ENCODE assay signal across 25 cellular contexts in genomic region chr10:60998932-60999331, GRCh38. TPM values are rescaled to one million over a fixed set of nuclear protein-coding genes. Genes with fewer than 3 reads are reported as not detected.
DNase-seq lines count a peak whose midpoint lies in the region; FAIRE-seq and TF ChIP-seq lines count a peak whose summit lies in the region.
"Had no signal": no experiment of that assay in that cellular context is flagged by ENCODE, and none has a peak within 500 bp of the region (broad histone marks: within the 10 kb centered on the region; RNA-seq: fewer than 3 reads in every experiment).

No MANE protein-coding gene starts in this region.

- H3K27me3 Mint-ChIP-seq in nephron (ENCODE audit: low read depth), result peaks cover 22% of the 10 kb centered on the region
- H3K27me3 Mint-ChIP-seq in Caco-2 (ENCODE audit: insufficient read depth, unreplicated experiment), result peaks cover 4% of the 10 kb centered on the region

- H3K27me3 ChIP-seq in keratinocyte (ENCODE audit: control insufficient read depth, extremely low read depth, insufficient read depth, low read length), result no peaks in the 10 kb centered on the region
- no peaks in the 10 kb centered on the region for H3K27me3 ChIP-seq in Caco-2 (replicated peaks; ENCODE audit: control insufficient read depth, insufficient read depth, low read length)

- H3K27ac ChIP-seq in keratinocyte (ENCODE audit: control insufficient read depth, insufficient read depth, low read length) (no peak overlapping the region), substantia nigra (ENCODE audit: low read depth, low read length, poor library complexity, severe bottlenecking) (peak overlapping the region; percentile 41)
- H3K27ac ChIP-seq: PC-9 had no signal

- no peaks in the 10 kb centered on the region for H4K20me1 ChIP-seq in keratinocyte (ENCODE audit: control insufficient read depth, extremely low read depth, insufficient read depth, low read length)

- intact Hi-C loops in Caco-2 (cut with micrococcal nuclease; ENCODE audit: unreplicated experiment), result no loop called here

- H3K4me2 ChIP-seq in keratinocyte (ENCODE audit: control insufficient read depth, extremely low read depth, insufficient read depth, low read depth, low read length), result no peak overlapping the region
- H3K4me2 ChIP-seq: PC-9 had no signal

- DNase-seq in RPMI8226 (peak; percentile 6), keratinocyte (ENCODE audit: low read depth, low spot score) (no peak), substantia nigra (lab: John Stamatoyannopoulos, UW) (no peak), Caco-2 (no peak), epidermal melanocyte (ENCODE audit: insufficient read length, low spot score) (no peak), NCI-H1694 treated with DMSO at 0.1 percent for 48 hours (lab: John Stamatoyannopoulos, UW) (no peak)
- DNase-seq: 8988T; ACHN; BE2C; Calu3; CD8-positive, alpha-beta memory T cell; DND-41; Karpas-422; NCI-H1092; NCI-H1417 treated with DMSO at 0.1 percent for 48 hours; NCI-H187; NCI-H2107; NCI-H446; NCI-H526; NCI-H82; PC-9; SHP77 had no signal

- POLR2A ChIA-PET in Caco-2 (lab: Charles Lee), result no interaction called here

- no peaks in the 10 kb centered on the region for H3K36me3 Mint-ChIP-seq in nephron (ENCODE audit: low read depth)
- no peaks in the 10 kb centered on the region for H3K36me3 Mint-ChIP-seq in Caco-2 (ENCODE audit: insufficient read depth, unreplicated experiment)
- H3K36me3 Mint-ChIP-seq: CD14-positive monocyte; CD8-positive, alpha-beta memory T cell had no signal

- H3K36me3 ChIP-seq in keratinocyte (ENCODE audit: control insufficient read depth in 2 of 2, extremely low read depth in 1 of 2, insufficient read depth in 2 of 2, low read length in 2 of 2) (no peaks in the 10 kb centered on the region), Caco-2 (ENCODE audit: control insufficient read depth, insufficient read depth, low read length) (no peaks in the 10 kb centered on the region)
- H3K36me3 ChIP-seq: BE2C had no signal

- no peak overlapping the region for H3K4me3 ChIP-seq in keratinocyte (ENCODE audit: control insufficient read depth in 2 of 3, extremely low read depth in 1 of 3, insufficient read depth in 2 of 3, low read depth in 1 of 3, low read length in 3 of 3)
- no peak overlapping the region for H3K4me3 ChIP-seq in Caco-2 (ENCODE audit: low read depth, low read length)
- H3K4me3 ChIP-seq: PC-9 had no signal

- BruUV-seq in Caco-2 (replicated peaks; lab: Mats Ljungman, UMichigan), result no TSS peak

- TF ChIP-seq CTCF in keratinocyte (optimal IDR thresholded peaks at IDR 0.05 in 1 of 3, IDR thresholded peaks at IDR 0.05 in 1 of 3, conservative IDR thresholded peaks at IDR 0.05 in 1 of 3; ENCODE audit: extremely low read depth in 1 of 3, insufficient read depth in 2 of 3, low read length in 3 of 3), result no peak
- TF ChIP-seq CTCF in nephron (IDR thresholded peaks at IDR 0.05; ENCODE audit: unreplicated experiment in 3 of 3), result no peak
- TF ChIP-seq CTCF in Caco-2 (IDR thresholded peaks at IDR 0.05; ENCODE audit: insufficient read depth in 1 of 2, low read depth in 1 of 2, low read length in 1 of 2, severe bottlenecking in 1 of 2, unreplicated experiment in 1 of 2), result no peak

- H2AFZ ChIP-seq in keratinocyte (ENCODE audit: control insufficient read depth, low read length), result peak overlapping the region; percentile 0
- H2AFZ ChIP-seq: PC-9 had no signal

- CTCF ChIA-PET in Caco-2 (lab: Charles Lee), result interaction anchor here (0.5 kb wide), 1 partner anchor 142 kb away, joined by 9 read pairs; no protein-coding TSS in a partner anchor

- no peak overlapping the region for H3K9ac ChIP-seq in keratinocyte (ENCODE audit: control insufficient read depth, extremely low read depth, insufficient read depth, low read length)

- H3K9me1 ChIP-seq in keratinocyte (ENCODE audit: control insufficient read depth, extremely low read depth, insufficient read depth, low read length), result no peaks in the 10 kb centered on the region

- H3K4me3 Mint-ChIP-seq in nephron, result peak overlapping the region; percentile 29 to 91 (median 56)
- H3K4me3 Mint-ChIP-seq in Caco-2 (ENCODE audit: unreplicated experiment), result no peak overlapping the region
- H3K4me3 Mint-ChIP-seq: CD14-positive monocyte; CD8-positive, alpha-beta memory T cell had no signal

- H3K9me3 ChIP-seq in keratinocyte (ENCODE audit: control insufficient read depth, low read depth, low read length), result no peaks in the 10 kb centered on the region
- H3K9me3 ChIP-seq in Caco-2, result no peaks in the 10 kb centered on the region
- H3K9me3 ChIP-seq: BE2C had no signal

- H3K4me1 Mint-ChIP-seq in nephron (peaks cover 9% of the 10 kb centered on the region), Caco-2 (ENCODE audit: low read depth, unreplicated experiment) (peaks cover 5% of the 10 kb centered on the region)

- H3K27ac Mint-ChIP-seq in nephron, result peak overlapping the region in 2 of 3 experiments; percentile 16 to 18
- H3K27ac Mint-ChIP-seq in Caco-2 (ENCODE audit: unreplicated experiment), result no peak overlapping the region
- H3K27ac Mint-ChIP-seq: CD14-positive monocyte; CD8-positive, alpha-beta memory T cell had no signal

- dilution Hi-C loops in keratinocyte (cut with MboI; ENCODE audit: extremely low pct_ligation_motif_present, low sequenced_read_pairs), result no loop called here

- H3K9me3 Mint-ChIP-seq in nephron (peaks cover 9% of the 10 kb centered on the region), Caco-2 (ENCODE audit: unreplicated experiment) (no peaks in the 10 kb centered on the region)

- FAIRE-seq in keratinocyte (lab: Jason Lieb, UNC), result peak; percentile 20
- FAIRE-seq: GM12892 had no signal

- no peaks in the 10 kb centered on the region for H3K79me2 ChIP-seq in keratinocyte (ENCODE audit: control insufficient read depth, insufficient read depth, low read length)

- H3K4me1 ChIP-seq in keratinocyte (ENCODE audit: control insufficient read depth, extremely low read depth, insufficient read depth, low read length), result peaks cover 6% of the 10 kb centered on the region
- H3K4me1 ChIP-seq in Caco-2, result peaks cover 13% of the 10 kb centered on the region
- H3K4me1 ChIP-seq: BE2C had no signal

RNA-seq across cellular contexts. Expression of gene RHOBTB1, which starts 54.9 kb away (rescaled TPM):
- 4.6 to 6.1 TPM (median 5.5 TPM) in 3 replicates for polyA plus RNA-seq in keratinocyte
- 4.1 TPM for polyA plus RNA-seq in keratinocyte (2011; ENCODE audit: low read depth)
- polyA plus RNA-seq in keratinocyte (2011; cell fraction: cytosol; rRNA removed), result 5.7 and 5.8 TPM in 2 replicates
- 10.8 and 12.3 TPM in 2 replicates for polyA plus RNA-seq in keratinocyte (2011; cell fraction: nucleus; rRNA removed)
- 3.2 and 4.0 TPM in 2 replicates for polyA plus RNA-seq in keratinocyte (2012; ENCODE audit: low replicate concordance)
- polyA minus RNA-seq in keratinocyte, result 3.2 to 6.7 TPM (median 5.3 TPM) in 3 replicates
- polyA minus RNA-seq in keratinocyte (2011; cell fraction: cytosol; rRNA and poly(A)+ RNA removed), result 11.3 TPM
- polyA minus RNA-seq in keratinocyte (2011; cell fraction: nucleus; rRNA and poly(A)+ RNA removed), result 4.9 and 8.8 TPM in 2 replicates
- 18.3 and 19.9 TPM in 2 replicates for total RNA-seq in Caco-2 (2022)
- polyA plus RNA-seq: CD8-positive, alpha-beta memory T cell had no signal
